ENCODE assay signal across 23 cellular contexts in genomic region chr22:34150023-34150422, GRCh38.
"Had no signal": no experiment of that assay in that cellular context is flagged by ENCODE, and none has a peak within 500 bp of the region (broad histone marks: within the 10 kb centered on the region; RNA-seq: fewer than 3 reads in every experiment).

No MANE protein-coding gene starts in this region.

- H3K36me3 Mint-ChIP-seq: mesothelial cell of epicardium, naive B cell had no signal

- H3K27ac ChIP-seq: coronary artery, dorsolateral prefrontal cortex, esophagus muscularis mucosa, foreskin keratinocyte, gastroesophageal sphincter, heart left ventricle, hepatocyte, left ventricle myocardium inferior, lower lobe of right lung had no signal

- ATAC-seq: foreskin keratinocyte, gastroesophageal sphincter, heart left ventricle, left cardiac atrium, lower lobe of right lung, mucosa of descending colon had no signal

- H3K36me3 ChIP-seq: esophagus muscularis mucosa, gastroesophageal sphincter, heart left ventricle, left ventricle myocardium inferior, lower lobe of right lung had no signal

- FAIRE-seq: colon, endothelial cell of umbilical vein, frontal cortex, keratinocyte had no signal

- H3K27ac Mint-ChIP-seq: immature natural killer cell, mesothelial cell of epicardium, naive B cell had no signal

- H3K4me3 ChIP-seq: coronary artery, dorsolateral prefrontal cortex, esophagus muscularis mucosa, gastroesophageal sphincter, heart left ventricle, hepatocyte, left ventricle myocardium inferior, lower lobe of right lung, mucosa of descending colon had no signal

- H3K27me3 ChIP-seq: foreskin keratinocyte, heart left ventricle, hepatocyte had no signal

- H3K79me2 ChIP-seq: hepatocyte had no signal

- H3K4me3 Mint-ChIP-seq: immature natural killer cell, mesothelial cell of epicardium, naive B cell had no signal

- DNase-seq: dermis blood vessel endothelial cell; dorsolateral prefrontal cortex; effector CD4-positive, alpha-beta T cell; effector memory CD4-positive, alpha-beta T cell; foreskin keratinocyte; heart left ventricle; hypothalamus; immature natural killer cell; left cardiac atrium; left ventricle myocardium inferior; lower lobe of right lung; mesenchymal stem cell; mucosa of descending colon; naive B cell had no signal

- H3K4me1 Mint-ChIP-seq: immature natural killer cell, mesothelial cell of epicardium, naive B cell had no signal

- H3K4me1 ChIP-seq: esophagus muscularis mucosa, foreskin keratinocyte, gastroesophageal sphincter, heart left ventricle, left ventricle myocardium inferior, lower lobe of right lung had no signal

- H3K4me2 ChIP-seq: hepatocyte had no signal

- H2AFZ ChIP-seq: hepatocyte had no signal
